8 cellular contexts compared by ENCODE assay signal in genomic region chr4:36332023-36332781, GRCh38. TPM values are rescaled to one million over a fixed set of nuclear protein-coding genes. Genes with fewer than 3 reads are reported as not detected.
DNase-seq lines count a peak whose midpoint lies in the region; ATAC-seq, FAIRE-seq and TF ChIP-seq lines count a peak whose summit lies in the region.

No MANE protein-coding gene starts in this region.

- no peaks in the 10 kb centered on the region; the same call in 2 of the 3 replicates for H3K9me3 ChIP-seq in GM12878 (replicated peaks; ENCODE audit: control insufficient read depth, insufficient read depth, low read length)
- H3K9me3 ChIP-seq in breast epithelium = no peaks in the 10 kb centered on the region

- peak overlapping the region; percentile 70 for H3K9ac ChIP-seq in GM12878 (ENCODE audit: control insufficient read depth, insufficient read depth, low read length)

- POLR2A ChIA-PET in GM12878 (lab: Charles Lee) = interaction anchor here (0.9 to 1.2 kb wide), 2 partner anchors 11 to 89 kb away, joined by 6 read pairs; no protein-coding TSS in a partner anchor

- FAIRE-seq in GM12878 (lab: Jason Lieb, UNC) = peak; percentile 89

- BruUV-seq in GM12878 (replicated peaks; lab: Mats Ljungman, UMichigan) = no TSS peak

- intact Hi-C loops in GM12878 (cut with micrococcal nuclease; ENCODE audit: unreplicated experiment) (no loop called here), breast epithelium (cut with DNase I; ENCODE audit: low total_unique reads) (no loop called here)

- TF ChIP-seq CTCF in GM12864 (IDR thresholded peaks at IDR 0.05; ENCODE audit: low read depth, low read length, missing control alignments) (no peak), GM12878 (IDR thresholded peaks at IDR 0.05 in 2 of 3, conservative IDR thresholded peaks at IDR 0.05 in 1 of 3; ENCODE audit: control insufficient read depth in 2 of 3, extremely low read depth in 1 of 3, insufficient read depth in 1 of 3, low read depth in 3 of 3, low read length in 3 of 3) (no peak), breast epithelium (IDR thresholded peaks at IDR 0.05) (no peak)

- TF ChIP-seq RAD21 in GM12878 (IDR thresholded peaks at IDR 0.05; ENCODE audit: insufficient read depth, low read depth, low read length) = no peak

- TF ChIP-seq POLR2A in GM12878 (IDR thresholded peaks at IDR 0.05; ENCODE audit: low read depth, low read length) (peak; percentile 78), breast epithelium (IDR thresholded peaks at IDR 0.05) (no peak)

- H3K4me2 ChIP-seq in GM12878 (ENCODE audit: control insufficient read depth, insufficient read depth) = peak overlapping the region; percentile 89

- DNase-seq in GM12864 (ENCODE audit: low read depth) (peak; percentile 58), GM12878 (ENCODE audit: low read depth, low spot score) (peak; percentile 61), breast epithelium (ENCODE audit: low spot score in 2 of 2) (no peak), NCI-H524 (lab: John Stamatoyannopoulos, UW) (no peak), GM19238 (ENCODE audit: insufficient read length, low spot score) (no peak), EL (no peak)

- H4K20me1 ChIP-seq in GM12878 (ENCODE audit: control insufficient read depth, insufficient read depth) = no peaks in the 10 kb centered on the region

- CTCF ChIA-PET in GM12878 (lab: Yijun Ruan, JAX) = interaction anchor here (1.0 to 5.0 kb wide), 9 partner anchors 8 to 89 kb away, joined by 3 to 23 read pairs (median 4); no protein-coding TSS in a partner anchor

- RAD21 ChIA-PET in GM12878 (lab: Charles Lee; ENCODE audit: unreplicated experiment) = interaction anchor here (0.6 to 2.9 kb wide), 16 partner anchors 11 to 169 kb away, joined by 3 to 20 read pairs (median 4); partner anchors contain the start of gene ARAP2

- H3K36me3 ChIP-seq in GM12878 (ENCODE audit: control insufficient read depth in 2 of 2, insufficient read depth in 2 of 2, low read length in 1 of 2) (no peaks in the 10 kb centered on the region), breast epithelium (no peaks in the 10 kb centered on the region)

- H3K4me3 ChIP-seq in GM12864 (ENCODE audit: low read depth, low read length) (no peak overlapping the region), GM12878 (peak overlapping the region; percentile 41; the same call in 1 of the 2 replicates), breast epithelium (no peak overlapping the region)

- H3K79me2 ChIP-seq in GM12878 (ENCODE audit: control insufficient read depth, insufficient read depth, low read length) = no peaks in the 10 kb centered on the region

- ATAC-seq in GM19372 (IDR thresholded peaks at IDR 0.05; ENCODE audit: low read depth, unreplicated experiment) = peak; percentile 75
- ATAC-seq in HG03045 (IDR thresholded peaks at IDR 0.05; ENCODE audit: unreplicated experiment) = peak; percentile 86
- ATAC-seq in GM12878 = peak; percentile 89

- H3K27ac ChIP-seq in GM12878 (ENCODE audit: control insufficient read depth, insufficient read depth) (peak overlapping the region; percentile 91), breast epithelium (no peak overlapping the region)

- SMC1A ChIA-PET in GM12878 (lab: Charles Lee; ENCODE audit: uncharacterized antibody, unreplicated experiment) = interaction anchor here (0.6 to 9.1 kb wide), 22 partner anchors 7 to 398 kb away, joined by 3 to 67 read pairs (median 5); no protein-coding TSS in a partner anchor

- H3K27me3 ChIP-seq in GM12878 (replicated peaks in 1 of 2; ENCODE audit: control insufficient read depth in 2 of 2, insufficient read depth in 2 of 2, low read length in 1 of 2) = no peaks in the 10 kb centered on the region
- no peaks in the 10 kb centered on the region for H3K27me3 ChIP-seq in breast epithelium

- H3K4me1 ChIP-seq in GM12878 (ENCODE audit: control insufficient read depth, insufficient read depth, low read length) (peaks cover 22% of the 10 kb centered on the region), breast epithelium (no peaks in the 10 kb centered on the region)

- WGBS in GM12878 (ENCODE audit: insufficient coverage, insufficient replicate concordance, low lambda C conversion rate, missing lambda C conversion rate) = 56% methylated on average over 6 of the region's 7 CpGs

- H2AFZ ChIP-seq in GM12878 (ENCODE audit: control insufficient read depth, low read depth, low read length) = peak overlapping the region; percentile 66

- TF ChIP-seq EP300 in GM12878 (IDR thresholded peaks at IDR 0.05; ENCODE audit: borderline replicate concordance in 1 of 2, control insufficient read depth in 1 of 2, low read depth in 2 of 2, low read length in 2 of 2) = no peak

- in situ Hi-C loops in GM12878 (cut with MboI) = no loop called here

TF ChIP-seq in GM12878, 131 proteins besides CTCF, POLR2A, EP300 and RAD21 (continues in another document):
- TF ChIP-seq STAT3 (IDR thresholded peaks at IDR 0.05; ENCODE audit: low read depth, low read length) = no peak
- TF ChIP-seq TCF3 (IDR thresholded peaks at IDR 0.05; ENCODE audit: borderline replicate concordance, insufficient read depth, low read depth, low read length) = 0 out of 2 replicates have a peak, but pooled peaks have one; percentile 35
- no peak for TF ChIP-seq ETV6 (conservative IDR thresholded peaks at IDR 0.05 in 1 of 2, IDR thresholded peaks at IDR 0.05 in 1 of 2; ENCODE audit: borderline replicate concordance in 1 of 2, low read depth in 1 of 2)
- TF ChIP-seq ZBTB11 (CRISPR knock-in tag; IDR thresholded peaks at IDR 0.05) = no peak
- TF ChIP-seq ZNF592 (IDR thresholded peaks at IDR 0.05) = no peak

RNA-seq across cellular contexts. Expression of gene DTHD1, which starts 50.8 kb away (rescaled TPM):
- 0.24 and 0.31 TPM in 2 replicates for total RNA-seq in GM12878 (2013; cell fraction: nucleolus; rRNA removed)
- total RNA-seq in GM12878 (2014; rRNA removed) (1.3 TPM in 2 replicates), GM12878 (2014; rRNA removed; fragmentation: Illumina TruSeq; extraction: Trizol) (1.7 and 1.8 TPM in 2 replicates), GM12878 (2021) (2.0 and 2.1 TPM in 2 replicates), breast epithelium (under 1 TPM; 0.29 to 0.48 (median 0.33) TPM)
- polyA plus RNA-seq in GM12878 (2011; ENCODE audit: low read depth) = 0.28 TPM
- polyA plus RNA-seq in GM12878 (2011; rRNA removed) (0.05 and 0.19 TPM in 2 replicates), GM12878 (2014; fragmentation: Illumina TruSeq; extraction: Trizol) (2.8 and 4.6 TPM in 2 replicates), GM12878 (2014; fragmentation: Nextera tagmentation; extraction: Ambion mirVana) (1 to 10 TPM; 1.2 to 1.5 TPM), GM12878 (2014; rRNA removed) (1.1 and 2.2 TPM in 2 replicates), GM12878 (2016; fragmentation: Nextera tagmentation; extraction: Ambion mirVana) (1 to 10 TPM; 1.1 to 1.3 TPM)
- polyA plus RNA-seq in GM12878 (2011; cell fraction: cytosol; rRNA removed) = 0.03 TPM in 2 replicates
- polyA plus RNA-seq in GM12878 (2011; cell fraction: nucleus; rRNA removed) = 0.06 and 0.10 TPM in 2 replicates
- polyA plus RNA-seq in GM12878 (2012) = 0.38 and 0.98 TPM in 2 replicates
- polyA minus RNA-seq in GM12878 (2011; rRNA and poly(A)+ RNA removed) = not detected in 2 replicates
- not detected in 2 replicates for polyA minus RNA-seq in GM12878 (2011; cell fraction: cytosol; rRNA and poly(A)+ RNA removed)
- polyA minus RNA-seq in GM12878 (2011; cell fraction: nucleus; rRNA and poly(A)+ RNA removed) = 0.19 TPM in 1 of 2 replicates, not detected in the other

Comparison
In these comparisons a context has a peak if more than half of its experiments do, and no peak if none do; other contexts are left out.
1. DNase-seq: peak in GM12864 (single experiment) and GM12878 (single experiment); none in breast epithelium (0 of 2), NCI-H524 (0 of 2), GM19238 (single experiment) and EL (single experiment).
2. Peak in every context shown above with its lines, with median percentiles within 50 percentile points of each other: ATAC-seq.